17 cellular contexts compared by ENCODE assay signal in the genomic region with DNA sequence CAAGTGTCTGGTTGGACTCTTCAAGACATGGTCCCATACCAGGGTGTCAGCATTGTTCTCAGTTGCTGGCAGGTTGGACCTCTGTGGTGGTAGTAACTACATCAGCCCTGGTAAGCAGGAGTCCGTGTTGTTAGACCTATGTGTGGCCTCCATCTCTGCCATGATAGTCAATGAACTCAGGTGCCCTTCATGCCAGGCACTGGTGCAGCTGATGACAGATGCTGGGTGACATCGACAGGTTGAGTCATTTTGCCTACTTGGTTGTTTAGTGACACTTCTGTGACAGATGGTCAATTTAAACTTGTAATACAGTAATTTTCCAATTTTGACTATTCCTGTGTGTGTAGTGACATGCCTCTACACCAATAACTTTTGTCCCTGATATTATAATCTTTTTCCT.
"Had no signal": no experiment of that assay in that cellular context is flagged by ENCODE, and none has a peak within 500 bp of the region (broad histone marks: within the 10 kb centered on the region; RNA-seq: fewer than 3 reads in every experiment).

No MANE protein-coding gene starts in this region.

- DNase-seq: effector memory CD8-positive, alpha-beta T cell; glutamatergic neuron; mammary epithelial cell; naive thymus-derived CD4-positive, alpha-beta T cell; ovary; right cardiac atrium; small intestine; stimulated activated CD4-positive, alpha-beta T cell treated with anti-CD3 and anti-CD28 coated beads, Interleukin-4, amount 100 ng/mL, for 1 hour; stimulated activated CD8-positive, alpha-beta memory T cell treated with anti-CD3 and anti-CD28 coated beads, Interleukin-4, amount 100 ng/mL, for 48 hours; stomach; substantia nigra; transverse colon had no signal

- H3K9me3 Mint-ChIP-seq: dendritic cell treated with granulocyte-macrophage colony-stimulating factor and Interleukin-4, amounts not matched to agents 40 ng/mL and 50 ng/mL, for 4 days; effector memory CD8-positive, alpha-beta T cell; stimulated activated memory B cell treated with anti-CD40 and anti-IgM and Interleukin-4, amounts not matched to agents 10 μg/mL and 1 μg/mL and 100 μg/mL, for 72 hours had no signal

- H3K4me3 Mint-ChIP-seq: dendritic cell treated with granulocyte-macrophage colony-stimulating factor and Interleukin-4, amounts not matched to agents 40 ng/mL and 50 ng/mL, for 4 days; effector memory CD8-positive, alpha-beta T cell; naive thymus-derived CD4-positive, alpha-beta T cell; neural crest cell; stimulated activated memory B cell treated with anti-CD40 and anti-IgM and Interleukin-4, amounts not matched to agents 10 μg/mL and 1 μg/mL and 100 μg/mL, for 72 hours had no signal

- H3K27ac Mint-ChIP-seq: dendritic cell treated with granulocyte-macrophage colony-stimulating factor and Interleukin-4, amounts not matched to agents 40 ng/mL and 50 ng/mL, for 4 days; effector memory CD8-positive, alpha-beta T cell; naive thymus-derived CD4-positive, alpha-beta T cell; stimulated activated memory B cell treated with anti-CD40 and anti-IgM and Interleukin-4, amounts not matched to agents 10 μg/mL and 1 μg/mL and 100 μg/mL, for 72 hours had no signal

- H3K4me1 Mint-ChIP-seq: naive thymus-derived CD4-positive, alpha-beta T cell; neural crest cell; stimulated activated memory B cell treated with anti-CD40 and anti-IgM and Interleukin-4, amounts not matched to agents 10 μg/mL and 1 μg/mL and 100 μg/mL, for 72 hours had no signal

- H3K27me3 Mint-ChIP-seq: stimulated activated memory B cell treated with anti-CD40 and anti-IgM and Interleukin-4, amounts not matched to agents 10 μg/mL and 1 μg/mL and 100 μg/mL, for 72 hours had no signal

- H3K36me3 Mint-ChIP-seq: naive thymus-derived CD4-positive, alpha-beta T cell; stimulated activated memory B cell treated with anti-CD40 and anti-IgM and Interleukin-4, amounts not matched to agents 10 μg/mL and 1 μg/mL and 100 μg/mL, for 72 hours had no signal

- ATAC-seq: effector memory CD8-positive, alpha-beta T cell; gastroesophageal sphincter; left lobe of liver; naive thymus-derived CD4-positive, alpha-beta T cell; right cardiac atrium; stimulated activated memory B cell treated with anti-CD40 and anti-IgM and Interleukin-4, amounts not matched to agents 10 μg/mL and 1 μg/mL and 100 μg/mL, for 72 hours had no signal
